Comparison of ENCODE assay signal across 9 cellular contexts in genomic region chr10:70130878-70131559, GRCh38. TPM values are rescaled to one million over a fixed set of nuclear protein-coding genes. Genes with fewer than 3 reads are reported as not detected.
DNase-seq lines count a peak whose midpoint lies in the region; ATAC-seq and TF ChIP-seq lines count a peak whose summit lies in the region.
"Had no signal": no experiment of that assay in that cellular context is flagged by ENCODE, and none has a peak within 500 bp of the region (broad histone marks: within the 10 kb centered on the region; RNA-seq: fewer than 3 reads in every experiment).

No MANE protein-coding gene starts in this region.

- H3K36me3 ChIP-seq in BJ (ENCODE audit: control insufficient read depth, insufficient read depth, low read length): peaks cover 4% of the 10 kb centered on the region
- H3K36me3 ChIP-seq in Karpas-422 (ENCODE audit: insufficient read depth, low read length): peaks cover 7% of the 10 kb centered on the region; the same call in 1 of the 2 replicates
- no peaks in the 10 kb centered on the region for H3K36me3 ChIP-seq in muscle layer of duodenum (ENCODE audit: control insufficient read depth in 1 of 2, insufficient read depth in 2 of 2, low read length in 2 of 2)

- TF ChIP-seq CTCF in BJ (IDR thresholded peaks at IDR 0.05; ENCODE audit: insufficient read depth, low read depth, low read length): no peak
- no peak for TF ChIP-seq CTCF in coronary artery (IDR thresholded peaks at IDR 0.05)

- no peaks in the 10 kb centered on the region for H4K20me1 ChIP-seq in Karpas-422 (ENCODE audit: insufficient read depth, low read depth, low read length)

- H3K4me3 ChIP-seq in BJ (ENCODE audit: low read depth, low read length) (no peak overlapping the region), Karpas-422 (ENCODE audit: low read length) (peak overlapping the region; percentile 92; the same call in 1 of the 2 replicates), coronary artery (peak overlapping the region; percentile 81), muscle layer of duodenum (ENCODE audit: low read depth in 1 of 2, low read length in 2 of 2) (no peak overlapping the region)

- CTCF ChIA-PET in BJ (lab: Yijun Ruan, JAX): interaction anchor here (1.5 to 7.5 kb wide), 2 partner anchors 11 to 14 kb away, joined by 3 to 87 read pairs; no protein-coding TSS in a partner anchor

- peak overlapping the region; percentile 89; the same call in 1 of the 2 replicates for H3K9ac ChIP-seq in Karpas-422 (ENCODE audit: low read length)

- POLR2A ChIA-PET in BJ (lab: Charles Lee): interaction anchor here (0.6 kb wide), 1 partner anchor 16 kb away, joined by 4 read pairs; no protein-coding TSS in a partner anchor

- H3K4me1 ChIP-seq in Karpas-422 (ENCODE audit: low read length): peaks cover 29% of the 10 kb centered on the region
- H3K4me1 ChIP-seq in muscle layer of duodenum (ENCODE audit: control insufficient read depth in 1 of 2, insufficient read depth in 2 of 2, low read length in 2 of 2): peaks cover 3 to 17% of the 10 kb centered on the region in 2 donors

- peaks cover 40% of the 10 kb centered on the region for H3K79me2 ChIP-seq in Karpas-422 (ENCODE audit: low read length)

- H3K27ac ChIP-seq in Karpas-422 (ENCODE audit: low read length) (peak overlapping the region; percentile 1; the same call in 1 of the 2 replicates), coronary artery (peak overlapping the region; percentile 27 to 85), muscle layer of duodenum (ENCODE audit: low read length) (peak overlapping the region; percentile 63)

- no peak overlapping the region for H2AFZ ChIP-seq in Karpas-422 (ENCODE audit: low read length)

- H3K4me2 ChIP-seq in Karpas-422 (ENCODE audit: low read depth, low read length, poor library complexity, severe bottlenecking): peak overlapping the region; percentile 98

- peak; percentile 49 for DNase-seq in BJ (ENCODE audit: low read depth)
- DNase-seq in Karpas-422: no peak
- peak; percentile 73 for DNase-seq in coronary artery (ENCODE audit: low spot score)
- no peak for DNase-seq in NCI-H446 treated with DMSO at 0.1 percent for 48 hours (lab: John Stamatoyannopoulos, UW)
- DNase-seq in NCI-H2107 treated with DMSO at 0.1 percent for 48 hours (lab: John Stamatoyannopoulos, UW; ENCODE audit: unreplicated experiment): no peak
- DNase-seq in stimulated activated CD4-positive, alpha-beta T cell treated with anti-CD3 and anti-CD28 coated beads, Interleukin-4, amount 100 ng/mL, for 4 hours: no peak
- DNase-seq: activated gamma-delta T cell had no signal

- no peaks in the 10 kb centered on the region for H3K9me2 ChIP-seq in Karpas-422 (replicated peaks; ENCODE audit: insufficient read depth, low read length)

- H3K27me3 ChIP-seq in BJ (ENCODE audit: control insufficient read depth, insufficient read depth, low read length): no peaks in the 10 kb centered on the region
- no peaks in the 10 kb centered on the region for H3K27me3 ChIP-seq in Karpas-422 (ENCODE audit: low read length)
- no peaks in the 10 kb centered on the region for H3K27me3 ChIP-seq in muscle layer of duodenum (ENCODE audit: low read depth, low read length)

- no peaks in the 10 kb centered on the region for H3K9me3 ChIP-seq in Karpas-422 (ENCODE audit: low read length)
- H3K9me3 ChIP-seq in muscle layer of duodenum (ENCODE audit: control insufficient read depth in 1 of 2, low read length in 2 of 2): no peaks in the 10 kb centered on the region

- no peak for ATAC-seq in GM18858 (IDR thresholded peaks at IDR 0.05; ENCODE audit: unreplicated experiment)

RNA-seq across cellular contexts. Expression of gene AIFM2, which starts 1.6 kb away (rescaled TPM):
- 13.9 and 18.4 TPM in 2 replicates for polyA plus RNA-seq in BJ (2011; rRNA removed)
- polyA minus RNA-seq in BJ (2011; rRNA and poly(A)+ RNA removed): 7.5 and 8.9 TPM in 2 replicates
- 5.7 and 8.9 TPM in 2 replicates for total RNA-seq in Karpas-422 (2014; rRNA removed; shearing (Covaris generic); ENCODE audit: low replicate concordance)

RNA-seq across cellular contexts. Expression of gene TYSND1, which starts 15.5 kb away (rescaled TPM):
- 2.7 and 5.3 TPM in 2 replicates for polyA plus RNA-seq in BJ (2011; rRNA removed)
- 3.1 and 3.2 TPM in 2 replicates for polyA minus RNA-seq in BJ (2011; rRNA and poly(A)+ RNA removed)
- 23.6 and 38.2 TPM in 2 replicates for total RNA-seq in Karpas-422 (2014; rRNA removed; shearing (Covaris generic); ENCODE audit: low replicate concordance)

RNA-seq across cellular contexts. Expression of gene SAR1A, which starts 39.3 kb away (rescaled TPM):
- polyA plus RNA-seq in BJ (2011; rRNA removed): 55.0 and 128 TPM in 2 replicates
- polyA minus RNA-seq in BJ (2011; rRNA and poly(A)+ RNA removed): 170 and 185 TPM in 2 replicates
- 49.6 and 78.9 TPM in 2 replicates for total RNA-seq in Karpas-422 (2014; rRNA removed; shearing (Covaris generic); ENCODE audit: low replicate concordance)

Comparison
In these comparisons a context has a peak if more than half of its experiments do, and no peak if none do; other contexts are left out.
1. DNase-seq: peak in BJ (single experiment) and coronary artery (single experiment); none in Karpas-422 (single experiment), NCI-H446 treated with DMSO at 0.1 percent for 48 hours (single experiment), NCI-H2107 treated with DMSO at 0.1 percent for 48 hours (single experiment) and stimulated activated CD4-positive, alpha-beta T cell treated with anti-CD3 and anti-CD28 coated beads, Interleukin-4, amount 100 ng/mL, for 4 hours (0 of 2).
2. H3K4me3 ChIP-seq: peak in Karpas-422 (single experiment) and coronary artery (single experiment); none in BJ (single experiment) and muscle layer of duodenum (0 of 2).
3. H3K27ac ChIP-seq: peak in every context shown above with its lines; median percentile 63 in muscle layer of duodenum; 56 in coronary artery; 1 in Karpas-422.